2 cellular contexts compared by ENCODE assay signal in genomic region chr14:56005580-56006053, GRCh38.
TF ChIP-seq lines count a peak whose summit lies in the region.

No MANE protein-coding gene starts in this region.

TF ChIP-seq in SK-N-SH, 30 proteins besides CTCF, POLR2A, EP300 and RAD21 (continued from another document):
- TF ChIP-seq, protein P1, sequence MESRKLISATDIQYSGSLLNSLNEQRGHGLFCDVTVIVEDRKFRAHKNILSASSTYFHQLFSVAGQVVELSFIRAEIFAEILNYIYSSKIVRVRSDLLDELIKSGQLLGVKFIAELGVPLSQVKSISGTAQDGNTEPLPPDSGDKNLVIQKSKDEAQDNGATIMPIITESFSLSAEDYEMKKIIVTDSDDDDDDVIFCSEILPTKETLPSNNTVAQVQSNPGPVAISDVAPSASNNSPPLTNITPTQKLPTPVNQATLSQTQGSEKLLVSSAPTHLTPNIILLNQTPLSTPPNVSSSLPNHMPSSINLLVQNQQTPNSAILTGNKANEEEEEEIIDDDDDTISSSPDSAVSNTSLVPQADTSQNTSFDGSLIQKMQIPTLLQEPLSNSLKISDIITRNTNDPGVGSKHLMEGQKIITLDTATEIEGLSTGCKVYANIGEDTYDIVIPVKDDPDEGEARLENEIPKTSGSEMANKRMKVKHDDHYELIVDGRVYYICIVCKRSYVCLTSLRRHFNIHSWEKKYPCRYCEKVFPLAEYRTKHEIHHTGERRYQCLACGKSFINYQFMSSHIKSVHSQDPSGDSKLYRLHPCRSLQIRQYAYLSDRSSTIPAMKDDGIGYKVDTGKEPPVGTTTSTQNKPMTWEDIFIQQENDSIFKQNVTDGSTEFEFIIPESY (IDR thresholded peaks at IDR 0.05; ENCODE audit: borderline replicate concordance, low read depth) = no peak
- no peak for TF ChIP-seq JUND (IDR thresholded peaks at IDR 0.05)
- TF ChIP-seq TAF1 (IDR thresholded peaks at IDR 0.05; ENCODE audit: borderline replicate concordance, low read depth, low read length) = no peak
- no peak for TF ChIP-seq SMC3 (IDR thresholded peaks at IDR 0.05; ENCODE audit: low read depth, low read length)
- TF ChIP-seq POLR2AphosphoS5 (IDR thresholded peaks at IDR 0.05; ENCODE audit: low read depth, low read length) = no peak
- no peak for TF ChIP-seq FOSL2 (IDR thresholded peaks at IDR 0.05; ENCODE audit: borderline replicate concordance, low read depth)
- no peak for TF ChIP-seq CHD2 (IDR thresholded peaks at IDR 0.05; ENCODE audit: low read length, partially characterized antibody)
- no peak for TF ChIP-seq MEF2A (IDR thresholded peaks at IDR 0.05; ENCODE audit: borderline replicate concordance, low read depth)
- TF ChIP-seq RXRA (IDR thresholded peaks at IDR 0.05; ENCODE audit: borderline replicate concordance, low read depth) = no peak
- no peak for TF ChIP-seq MAX (IDR thresholded peaks at IDR 0.05; ENCODE audit: low read depth)
- TF ChIP-seq NRF1 (IDR thresholded peaks at IDR 0.05; ENCODE audit: low read depth, low read length) = no peak
- TF ChIP-seq YY1 (IDR thresholded peaks at IDR 0.05; ENCODE audit: low read depth) = no peak
- no peak for TF ChIP-seq IRF3 (IDR thresholded peaks at IDR 0.05; ENCODE audit: low read depth, low read length)
- TF ChIP-seq USF2 (IDR thresholded peaks at IDR 0.05; ENCODE audit: borderline replicate concordance, low read depth, low read length) = no peak

TF ChIP-seq in SK-N-SH treated with all-trans-retinoic acid at 6 μM for 48 hours, 23 proteins besides CTCF, POLR2A, EP300 and RAD21 (continued from another document):
- TF ChIP-seq, protein P2, sequence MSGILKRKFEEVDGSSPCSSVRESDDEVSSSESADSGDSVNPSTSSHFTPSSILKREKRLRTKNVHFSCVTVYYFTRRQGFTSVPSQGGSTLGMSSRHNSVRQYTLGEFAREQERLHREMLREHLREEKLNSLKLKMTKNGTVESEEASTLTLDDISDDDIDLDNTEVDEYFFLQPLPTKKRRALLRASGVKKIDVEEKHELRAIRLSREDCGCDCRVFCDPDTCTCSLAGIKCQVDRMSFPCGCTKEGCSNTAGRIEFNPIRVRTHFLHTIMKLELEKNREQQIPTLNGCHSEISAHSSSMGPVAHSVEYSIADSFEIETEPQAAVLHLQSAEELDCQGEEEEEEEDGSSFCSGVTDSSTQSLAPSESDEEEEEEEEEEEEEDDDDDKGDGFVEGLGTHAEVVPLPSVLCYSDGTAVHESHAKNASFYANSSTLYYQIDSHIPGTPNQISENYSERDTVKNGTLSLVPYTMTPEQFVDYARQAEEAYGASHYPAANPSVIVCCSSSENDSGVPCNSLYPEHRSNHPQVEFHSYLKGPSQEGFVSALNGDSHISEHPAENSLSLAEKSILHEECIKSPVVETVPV (CRISPR knock-in tag; IDR thresholded peaks at IDR 0.05) = no peak
- TF ChIP-seq PATZ1 (CRISPR knock-in tag; IDR thresholded peaks at IDR 0.05; ENCODE audit: borderline replicate concordance) (no peak), ZNF565 (CRISPR knock-in tag; conservative IDR thresholded peaks at IDR 0.05; ENCODE audit: low read depth) (no peak), POU6F1 (CRISPR knock-in tag; IDR thresholded peaks at IDR 0.05; ENCODE audit: borderline replicate concordance, low read depth) (no peak), ZFP3 (CRISPR knock-in tag; IDR thresholded peaks at IDR 0.05) (no peak), CREB5 (CRISPR knock-in tag; IDR thresholded peaks at IDR 0.05; ENCODE audit: low read depth) (no peak), TCF4 (CRISPR knock-in tag; IDR thresholded peaks at IDR 0.05; ENCODE audit: borderline replicate concordance) (no peak), TOX (CRISPR knock-in tag; IDR thresholded peaks at IDR 0.05; ENCODE audit: borderline replicate concordance) (no peak), RARB (CRISPR knock-in tag; IDR thresholded peaks at IDR 0.05) (no peak), ESRRG (CRISPR knock-in tag; IDR thresholded peaks at IDR 0.05) (no peak), ARNTL (CRISPR knock-in tag; IDR thresholded peaks at IDR 0.05; ENCODE audit: borderline replicate concordance, low read depth) (no peak)
TF ChIP-seq in SK-N-SH treated with all-trans-retinoic acid at 6 μM for 48 hours: peak in this region for 0.
